8 cellular contexts compared by ENCODE assay signal in genomic region chr2:9753276-9753600, GRCh38.
DNase-seq lines count a peak whose midpoint lies in the region; ATAC-seq, FAIRE-seq and TF ChIP-seq lines count a peak whose summit lies in the region.

No MANE protein-coding gene starts in this region.

- H3K4me3 ChIP-seq in pancreas, result no peak overlapping the region

- POLR2A ChIA-PET in activated CD4-positive, alpha-beta memory T cell treated with anti-CD3 and anti-CD28 coated beads, Interleukin-2, amount 10 ng/mL, durations not matched to agents 7 days and 5 days (lab: Charles Lee), result interaction anchor here (0.7 to 5.3 kb wide), 31 partner anchors 8 to 549 kb away, joined by 3 to 76 read pairs (median 11); partner anchors contain the start of genes ADAM17, HPCAL1, IAH1 and TAF1B

- WGBS in pancreas, 2 donors, result 8 to 14% methylated on average over 9 of the region's 9 CpGs

- H3K36me3 Mint-ChIP-seq in activated CD4-positive, alpha-beta memory T cell treated with anti-CD3 and anti-CD28 coated beads, Interleukin-2, amount 10 ng/mL, durations not matched to agents 7 days and 5 days (ENCODE audit: low read depth), result peaks cover 9% of the 10 kb centered on the region

- H3K36me3 ChIP-seq in pancreas, result no peaks in the 10 kb centered on the region

- H3K27ac ChIP-seq in pancreas, result no peak overlapping the region

- H3K4me1 Mint-ChIP-seq in activated CD4-positive, alpha-beta memory T cell treated with anti-CD3 and anti-CD28 coated beads, Interleukin-2, amount 10 ng/mL, durations not matched to agents 7 days and 5 days, result peaks cover 76% of the 10 kb centered on the region

- H3K4me1 ChIP-seq in pancreas, result peaks cover 0 to 6% (median 0%) of the 10 kb centered on the region in 3 donors

- H3K9me3 Mint-ChIP-seq in activated CD4-positive, alpha-beta memory T cell treated with anti-CD3 and anti-CD28 coated beads, Interleukin-2, amount 10 ng/mL, durations not matched to agents 7 days and 5 days, result no peaks in the 10 kb centered on the region

- peak overlapping the region; percentile 100 for H3K27ac Mint-ChIP-seq in activated CD4-positive, alpha-beta memory T cell treated with anti-CD3 and anti-CD28 coated beads, Interleukin-2, amount 10 ng/mL, durations not matched to agents 7 days and 5 days

- peaks cover 8% of the 10 kb centered on the region for H3K27me3 Mint-ChIP-seq in activated CD4-positive, alpha-beta memory T cell treated with anti-CD3 and anti-CD28 coated beads, Interleukin-2, amount 10 ng/mL, durations not matched to agents 7 days and 5 days

- DNase-seq in Daoy (ENCODE audit: low read depth) (peak; percentile 97), KBM-7 (peak; percentile 55), fibroblast of gingiva (ENCODE audit: low read depth) (peak; percentile 62), pancreas (no peak), HuH-7 (ENCODE audit: low spot score) (no peak), HuH-7.5 (ENCODE audit: low spot score) (no peak)
- peak; percentile 80 for DNase-seq in activated CD4-positive, alpha-beta memory T cell treated with anti-CD3 and anti-CD28 coated beads, Interleukin-2, amount 10 ng/mL, durations not matched to agents 7 days and 5 days

- H3K9me3 ChIP-seq in pancreas, result no peaks in the 10 kb centered on the region

- FAIRE-seq in pancreas (lab: Jason Lieb, UNC), result no peak

- CTCF ChIA-PET in activated CD4-positive, alpha-beta memory T cell treated with anti-CD3 and anti-CD28 coated beads, Interleukin-2, amount 10 ng/mL, durations not matched to agents 7 days and 5 days (lab: Charles Lee), result interaction anchor here (0.7 to 2.6 kb wide), 12 partner anchors 11 to 331 kb away, joined by 3 to 25 read pairs (median 5); partner anchors contain the start of genes ADAM17 and YWHAQ

- no peak for TF ChIP-seq CTCF in pancreas (IDR thresholded peaks at IDR 0.05)

- peak overlapping the region; percentile 95 for H3K4me3 Mint-ChIP-seq in activated CD4-positive, alpha-beta memory T cell treated with anti-CD3 and anti-CD28 coated beads, Interleukin-2, amount 10 ng/mL, durations not matched to agents 7 days and 5 days

- intact Hi-C loops in pancreas (cut with DNase I), result no loop called here

- no peaks in the 10 kb centered on the region for H3K27me3 ChIP-seq in pancreas

- ATAC-seq in GM21528 (IDR thresholded peaks at IDR 0.05; ENCODE audit: low FRiP score, unreplicated experiment) (peak; percentile 67), pancreas (peak; percentile 59 to 78 (median 70))

- in situ Hi-C loops in KBM-7 (cut with MboI; ENCODE audit: low pct_unique_long_range_greater_than_20kb, low sequenced_read_pairs), result no loop called here

Comparison
In these comparisons a context has a peak if more than half of its experiments do, and no peak if none do; other contexts are left out.
1. DNase-seq: peak in Daoy (single experiment), KBM-7 (single experiment), activated CD4-positive, alpha-beta memory T cell treated with anti-CD3 and anti-CD28 coated beads, Interleukin-2, amount 10 ng/mL, durations not matched to agents 7 days and 5 days (single experiment) and fibroblast of gingiva (single experiment); none in pancreas (0 of 6), HuH-7 (single experiment) and HuH-7.5 (single experiment).